In the genomic region with DNA sequence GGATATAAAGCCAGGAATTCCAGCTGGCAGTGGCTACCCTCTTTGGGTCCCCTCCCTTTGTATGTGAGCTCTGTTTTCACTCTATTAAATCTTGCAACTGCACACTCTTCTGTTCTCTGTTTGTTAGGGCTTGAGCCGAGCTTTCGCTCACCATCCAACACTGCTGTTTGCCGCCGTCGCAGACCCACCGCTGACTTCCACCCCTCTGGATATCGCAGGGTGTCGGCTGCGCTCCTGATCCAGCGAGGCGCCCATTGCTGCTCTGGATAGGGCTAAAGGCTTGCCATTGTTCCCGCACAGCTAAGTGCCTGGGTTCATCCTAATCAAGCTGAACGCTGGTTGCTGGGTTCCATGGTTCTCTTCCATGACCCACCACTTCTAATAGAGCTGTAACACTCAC, we compare ENCODE assay signal across 5 cellular contexts.
"Had no signal": no experiment of that assay in that cellular context is flagged by ENCODE, and none has a peak within 500 bp of the region (broad histone marks: within the 10 kb centered on the region; RNA-seq: fewer than 3 reads in every experiment).

No MANE protein-coding gene starts in this region.

- DNase-seq: IMR-90 had no signal

- H3K27me3 Mint-ChIP-seq: IgD-negative memory B cell had no signal

- H3K27ac ChIP-seq: HL-60 had no signal

- H3K36me3 Mint-ChIP-seq: IgD-negative memory B cell had no signal

- H3K27ac Mint-ChIP-seq: IgD-negative memory B cell had no signal

- FAIRE-seq: HepG2, K562 had no signal

- H3K4me3 ChIP-seq: K562 had no signal

- H3K4me1 Mint-ChIP-seq: IgD-negative memory B cell had no signal
